ENCODE assay signal across 16 cellular contexts in the genomic region with DNA sequence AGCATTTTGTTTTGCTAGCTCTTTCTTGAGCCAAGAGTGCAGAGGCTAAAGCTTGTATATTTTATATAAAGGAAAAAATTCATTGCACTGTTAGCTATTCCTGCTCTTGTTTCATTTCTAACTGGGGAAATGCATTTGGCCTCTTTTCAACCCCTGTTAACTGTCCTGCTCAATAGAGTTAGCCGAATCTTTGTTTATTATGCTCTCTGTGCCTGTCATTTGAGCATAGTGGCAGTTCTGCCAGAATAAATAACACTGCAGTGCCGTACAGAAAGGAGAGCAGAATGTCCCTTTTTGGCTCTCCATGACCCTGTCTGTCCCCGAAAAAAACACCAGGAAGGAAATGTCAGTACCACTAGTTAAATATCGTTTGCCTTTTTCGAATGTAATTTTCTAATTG.
DNase-seq lines count a peak whose midpoint lies in the region; ATAC-seq, FAIRE-seq and TF ChIP-seq lines count a peak whose summit lies in the region.
"Had no signal": no experiment of that assay in that cellular context is flagged by ENCODE, and none has a peak within 500 bp of the region (broad histone marks: within the 10 kb centered on the region; RNA-seq: fewer than 3 reads in every experiment).

No MANE protein-coding gene starts in this region.

- H3K36me3 ChIP-seq in astrocyte (ENCODE audit: insufficient read depth, low read length) (no peaks in the 10 kb centered on the region), mesenchymal stem cell (ENCODE audit: control insufficient read depth in 1 of 2, insufficient read depth in 2 of 2, low read depth in 1 of 2, low read length in 2 of 2) (no peaks in the 10 kb centered on the region)

- no peaks in the 10 kb centered on the region for H3K9me3 ChIP-seq in astrocyte (ENCODE audit: insufficient read depth, low read depth, low read length)
- no peaks in the 10 kb centered on the region for H3K9me3 ChIP-seq in mesenchymal stem cell (ENCODE audit: control insufficient read depth, low read length)

- no peak overlapping the region for H2BK5ac ChIP-seq in mesenchymal stem cell (ENCODE audit: low read depth, low read length, poor library complexity, severe bottlenecking)

- no peak overlapping the region for H2AK5ac ChIP-seq in mesenchymal stem cell (ENCODE audit: low read length, severe bottlenecking)

- H3K4me1 ChIP-seq in astrocyte (ENCODE audit: insufficient read depth, low read length) = peaks cover 6% of the 10 kb centered on the region
- no peaks in the 10 kb centered on the region for H3K4me1 ChIP-seq in mesenchymal stem cell (ENCODE audit: control insufficient read depth, insufficient read depth, low read depth, low read length)

- H3K4me3 ChIP-seq in astrocyte (ENCODE audit: insufficient read depth, low read depth, low read length) (no peak overlapping the region), mesenchymal stem cell (ENCODE audit: insufficient read depth in 1 of 2, low read depth in 1 of 2, low read length in 2 of 2) (no peak overlapping the region)
- H3K4me3 ChIP-seq: lung had no signal

- H2AFZ ChIP-seq in astrocyte (ENCODE audit: low read depth, low read length) (no peak overlapping the region), mesenchymal stem cell (ENCODE audit: low read depth, low read length) (no peak overlapping the region)

- H3K4me1 Mint-ChIP-seq in astrocyte (ENCODE audit: low read depth, unreplicated experiment) (no peaks in the 10 kb centered on the region), HFFc6 (ENCODE audit: low read depth) (no peaks in the 10 kb centered on the region)
- H3K4me1 Mint-ChIP-seq: stimulated activated effector memory CD8-positive, alpha-beta T cell treated with anti-CD3 and anti-CD28 coated beads, Interleukin-12 subunit alpha, Interleukin-12 subunit beta, amount 100 ng/mL, for 72 hours had no signal

- no peak for TF ChIP-seq CTCF in astrocyte (IDR thresholded peaks at IDR 0.05; ENCODE audit: insufficient read depth, low read depth, low read length)
- TF ChIP-seq CTCF in HFFc6 (IDR thresholded peaks at IDR 0.05) = no peak

- H3K79me2 ChIP-seq in astrocyte (ENCODE audit: insufficient read depth, low read length) = no peaks in the 10 kb centered on the region

- ATAC-seq in GM18870 (IDR thresholded peaks at IDR 0.05; ENCODE audit: unreplicated experiment) (no peak), HG03039 (IDR thresholded peaks at IDR 0.05; ENCODE audit: unreplicated experiment) (no peak)
- ATAC-seq: effector memory CD8-positive, alpha-beta T cell; foreskin keratinocyte; stimulated activated effector memory CD8-positive, alpha-beta T cell treated with anti-CD3 and anti-CD28 coated beads, Interleukin-12 subunit alpha, Interleukin-12 subunit beta, amount 100 ng/mL, for 72 hours had no signal

- no peak for FAIRE-seq in astrocyte (lab: Jason Lieb, UNC)
- FAIRE-seq: bronchial epithelial cell had no signal

- no peak overlapping the region for H2BK120ac ChIP-seq in mesenchymal stem cell (ENCODE audit: low read depth, low read length)

- H3K18ac ChIP-seq in mesenchymal stem cell (ENCODE audit: low read depth in 1 of 2, low read length in 2 of 2) = no peak overlapping the region

- no peak overlapping the region for H3K14ac ChIP-seq in mesenchymal stem cell (ENCODE audit: low read length in 2 of 2)

- H3K36me3 Mint-ChIP-seq in astrocyte (ENCODE audit: low read depth, unreplicated experiment) (no peaks in the 10 kb centered on the region), HFFc6 (ENCODE audit: low read depth) (no peaks in the 10 kb centered on the region)
- H3K36me3 Mint-ChIP-seq: stimulated activated effector memory CD8-positive, alpha-beta T cell treated with anti-CD3 and anti-CD28 coated beads, Interleukin-12 subunit alpha, Interleukin-12 subunit beta, amount 100 ng/mL, for 72 hours had no signal

- 31% methylated on average over 2 of the region's 5 CpGs for WGBS in mesenchymal stem cell

- DNase-seq in Ammon's horn (ENCODE audit: low spot score) (peak; percentile 42), NCI-H1105 treated with DMSO at 0.1 percent for 48 hours (lab: John Stamatoyannopoulos, UW) (peak; percentile 69), astrocyte (ENCODE audit: low read depth) (no peak), mesenchymal stem cell (no peak), 8988T (no peak), HFFc6 (no peak)
- DNase-seq: activated naive CD4-positive, alpha-beta T cell treated with Interleukin-2 at 50 U/mL for 16 hours; effector memory CD8-positive, alpha-beta T cell; foreskin keratinocyte; MM.1S; NCI-H226 had no signal

- peak overlapping the region; percentile 21 for H3K4me2 ChIP-seq in astrocyte (ENCODE audit: low read length)
- no peak overlapping the region for H3K4me2 ChIP-seq in mesenchymal stem cell (ENCODE audit: low read length, poor library complexity, severe bottlenecking)

- H3K27me3 ChIP-seq in astrocyte (ENCODE audit: insufficient read depth, low read length) = no peaks in the 10 kb centered on the region
- no peaks in the 10 kb centered on the region for H3K27me3 ChIP-seq in mesenchymal stem cell (ENCODE audit: control insufficient read depth in 1 of 2, insufficient read depth in 1 of 2, low read length in 2 of 2)
- H3K27me3 ChIP-seq: foreskin keratinocyte had no signal

- H3K9ac ChIP-seq in astrocyte (ENCODE audit: low read length) (no peak overlapping the region), mesenchymal stem cell (ENCODE audit: low read length) (peak overlapping the region; percentile 17)

- H2BK15ac ChIP-seq in mesenchymal stem cell (ENCODE audit: low read depth, poor library complexity, severe bottlenecking) = no peak overlapping the region

- H3K27ac ChIP-seq in astrocyte (ENCODE audit: low read depth, low read length) = no peak overlapping the region
- no peak overlapping the region for H3K27ac ChIP-seq in mesenchymal stem cell (ENCODE audit: low read length, poor library complexity, severe bottlenecking)
- H3K27ac ChIP-seq: foreskin keratinocyte had no signal

- no peaks in the 10 kb centered on the region for H4K20me1 ChIP-seq in astrocyte (ENCODE audit: insufficient read depth, low read length)

- no peak overlapping the region for H3K4me3 Mint-ChIP-seq in astrocyte (ENCODE audit: unreplicated experiment)
- no peak overlapping the region for H3K4me3 Mint-ChIP-seq in HFFc6
- H3K4me3 Mint-ChIP-seq: effector memory CD8-positive, alpha-beta T cell; stimulated activated effector memory CD8-positive, alpha-beta T cell treated with anti-CD3 and anti-CD28 coated beads, Interleukin-12 subunit alpha, Interleukin-12 subunit beta, amount 100 ng/mL, for 72 hours had no signal

- no peak overlapping the region for H3K4ac ChIP-seq in mesenchymal stem cell (ENCODE audit: low read depth in 1 of 2, low read length in 2 of 2)

- H4K91ac ChIP-seq in mesenchymal stem cell (ENCODE audit: low read length) = no peak overlapping the region

- H3K27me3 Mint-ChIP-seq in astrocyte (ENCODE audit: low read depth, unreplicated experiment) (no peaks in the 10 kb centered on the region), HFFc6 (ENCODE audit: insufficient read depth) (peaks cover 21% of the 10 kb centered on the region)

- H3K23ac ChIP-seq in mesenchymal stem cell (ENCODE audit: low read length in 2 of 2) = no peak overlapping the region

- no peak overlapping the region for H4K8ac ChIP-seq in mesenchymal stem cell (ENCODE audit: low read length)

- H2BK12ac ChIP-seq in mesenchymal stem cell (ENCODE audit: low read length in 2 of 2) = no peak overlapping the region

- H3K27ac Mint-ChIP-seq in astrocyte (ENCODE audit: unreplicated experiment) (no peak overlapping the region), HFFc6 (no peak overlapping the region)
- H3K27ac Mint-ChIP-seq: effector memory CD8-positive, alpha-beta T cell; stimulated activated effector memory CD8-positive, alpha-beta T cell treated with anti-CD3 and anti-CD28 coated beads, Interleukin-12 subunit alpha, Interleukin-12 subunit beta, amount 100 ng/mL, for 72 hours had no signal

- H3K9me3 Mint-ChIP-seq in astrocyte (ENCODE audit: unreplicated experiment) = peaks cover 3% of the 10 kb centered on the region
- no peaks in the 10 kb centered on the region for H3K9me3 Mint-ChIP-seq in HFFc6
- H3K9me3 Mint-ChIP-seq: effector memory CD8-positive, alpha-beta T cell; stimulated activated effector memory CD8-positive, alpha-beta T cell treated with anti-CD3 and anti-CD28 coated beads, Interleukin-12 subunit alpha, Interleukin-12 subunit beta, amount 100 ng/mL, for 72 hours had no signal

- no peaks in the 10 kb centered on the region for H3K79me1 ChIP-seq in mesenchymal stem cell (replicated peaks; ENCODE audit: low read length, poor library complexity, severe bottlenecking)

Comparison
In these comparisons a context has a peak if more than half of its experiments do, and no peak if none do; other contexts are left out.
1. DNase-seq: peak in Ammon's horn (single experiment) and NCI-H1105 treated with DMSO at 0.1 percent for 48 hours (single experiment); none in astrocyte (single experiment), mesenchymal stem cell (single experiment), 8988T (single experiment) and HFFc6 (single experiment).